ENCODE assay signal across 17 cellular contexts in genomic region chr11:110087820-110088534, GRCh38. TPM values are rescaled to one million over a fixed set of nuclear protein-coding genes. Genes with fewer than 3 reads are reported as not detected.
A peak's percentile ranks its signal among the peaks of the same experiment; 100 is the strongest.
DNase-seq lines count a peak whose midpoint lies in the region; ATAC-seq and TF ChIP-seq lines count a peak whose summit lies in the region.
"Had no signal": no experiment of that assay in that cellular context is flagged by ENCODE, and none has a peak within 500 bp of the region (broad histone marks: within the 10 kb centered on the region; RNA-seq: fewer than 3 reads in every experiment).

No MANE protein-coding gene starts in this region.

- peak; percentile 76 for DNase-seq in ACHN
- peak; percentile 53 for DNase-seq in HFFc6
- peak; percentile 87 for DNase-seq in amniotic epithelial cell (ENCODE audit: low read depth)
- DNase-seq in iris pigment epithelial cell (ENCODE audit: low read depth), result peak; percentile 91
- DNase-seq in T-helper 17 cell, result no peak
- DNase-seq: activated CD4-positive, alpha-beta T cell treated with anti-CD3 and anti-CD28 coated beads for 1 hour; activated T-cell treated with anti-CD3 and anti-CD28 coated beads, Interleukin-2, amount 50 U/mL, for 4 hours; aorta; endodermal cell; hypothalamus; midbrain; NCI-H2107; stimulated activated CD8-positive, alpha-beta memory T cell treated with anti-CD3 and anti-CD28 coated beads, Interleukin-4, amount 100 ng/mL, for 48 hours had no signal

- TF ChIP-seq CTCF in HFFc6 (IDR thresholded peaks at IDR 0.05), result no peak

- H3K36me3 Mint-ChIP-seq in HFFc6 (ENCODE audit: low read depth) (no peaks in the 10 kb centered on the region), T-helper 17 cell (ENCODE audit: low read depth) (peaks cover 2% of the 10 kb centered on the region)

- ATAC-seq in HG03457 (IDR thresholded peaks at IDR 0.05; ENCODE audit: unreplicated experiment) (no peak), T-helper 17 cell (no peak), GM19455 (IDR thresholded peaks at IDR 0.05; ENCODE audit: unreplicated experiment) (no peak), GM21447 (IDR thresholded peaks at IDR 0.05; ENCODE audit: unreplicated experiment) (no peak)
- ATAC-seq: activated T-cell treated with anti-CD3 and anti-CD28 coated beads, Interleukin-2, amount 50 U/mL, for 4 hours; K562 had no signal

- H3K27ac Mint-ChIP-seq in HFFc6 (no peak overlapping the region), T-helper 17 cell (no peak overlapping the region)
- H3K27ac Mint-ChIP-seq: endodermal cell had no signal

- H3K4me3 Mint-ChIP-seq in HFFc6 (no peak overlapping the region), T-helper 17 cell (no peak overlapping the region)
- H3K4me3 Mint-ChIP-seq: activated T-cell treated with anti-CD3 and anti-CD28 coated beads, Interleukin-2, amount 50 U/mL, for 4 hours; endodermal cell had no signal

- no peaks in the 10 kb centered on the region for H3K27me3 Mint-ChIP-seq in HFFc6 (ENCODE audit: insufficient read depth)
- peaks cover 34% of the 10 kb centered on the region for H3K27me3 Mint-ChIP-seq in T-helper 17 cell

- in situ Hi-C loops in ACHN (cut with HindIII; ENCODE audit: low pct_ligation_motif_present, low pct_unique_long_range_greater_than_20kb, low sequenced_read_pairs), result no loop called here

- H3K9me3 Mint-ChIP-seq in HFFc6, result no peaks in the 10 kb centered on the region
- H3K9me3 Mint-ChIP-seq: activated T-cell treated with anti-CD3 and anti-CD28 coated beads, Interleukin-2, amount 50 U/mL, for 4 hours; endodermal cell had no signal

- peaks cover 31% of the 10 kb centered on the region for H3K4me1 Mint-ChIP-seq in HFFc6 (ENCODE audit: low read depth)
- peaks cover 6% of the 10 kb centered on the region for H3K4me1 Mint-ChIP-seq in T-helper 17 cell

- H3K9me3 ChIP-seq in T-helper 17 cell (ENCODE audit: control insufficient read depth, low read length, poor library complexity, severe bottlenecking), result no peaks in the 10 kb centered on the region

RNA-seq across cellular contexts. Expression of gene ZC3H12C, which starts 5.2 kb away (rescaled TPM):
- total RNA-seq in HFFc6 (2021; fragmentation: NEBNext Ultra II Directional; extraction: Animal tissue kit (Norgen Biotek cat#: 25700)), result 1 to 10 TPM; 3.0 to 6.4 (median 5.0) TPM
- under 1 TPM; 0.15 to 0.91 TPM for total RNA-seq in T-helper 17 cell

Comparison
In these comparisons a context has a peak if more than half of its experiments do, and no peak if none do; other contexts are left out.
1. DNase-seq: peak in ACHN (single experiment), HFFc6 (single experiment), amniotic epithelial cell (single experiment) and iris pigment epithelial cell (single experiment); none in T-helper 17 cell (0 of 3).